In genomic region chr5:1009359-1010180, GRCh38 we compare ENCODE assay signal across 9 cellular contexts. TPM values are rescaled to one million over a fixed set of nuclear protein-coding genes. Genes with fewer than 3 reads are reported as not detected.
DNase-seq lines count a peak whose midpoint lies in the region; ATAC-seq and TF ChIP-seq lines count a peak whose summit lies in the region.
"Had no signal": no experiment of that assay in that cellular context is flagged by ENCODE, and none has a peak within 500 bp of the region (broad histone marks: within the 10 kb centered on the region; RNA-seq: fewer than 3 reads in every experiment).

No MANE protein-coding gene starts in this region.

- peaks cover 29% of the 10 kb centered on the region for H3K27me3 ChIP-seq in CD4-positive, alpha-beta memory T cell (ENCODE audit: insufficient read depth, low read length)
- H3K27me3 ChIP-seq in NT2/D1 (ENCODE audit: insufficient read depth, insufficient read length), result peaks cover 31% of the 10 kb centered on the region

- intact Hi-C loops in CD4-positive, alpha-beta memory T cell (cut with micrococcal nuclease), result loop anchor here (2.0 to 10.0 kb wide), 3 partner anchors 87 to 635 kb away; no protein-coding TSS in a partner anchor

- no peak overlapping the region for H3K27ac ChIP-seq in CD4-positive, alpha-beta memory T cell (ENCODE audit: low read depth, low read length)

- no peaks in the 10 kb centered on the region for H3K9me3 ChIP-seq in CD4-positive, alpha-beta memory T cell (ENCODE audit: control insufficient read depth in 1 of 2, low read length in 2 of 2)
- H3K9me3 ChIP-seq in NT2/D1 (ENCODE audit: insufficient read depth, low read length), result no peaks in the 10 kb centered on the region

- peaks cover 4 to 34% (median 12%) of the 10 kb centered on the region in 4 donors for H3K4me1 Mint-ChIP-seq in CD4-positive, alpha-beta memory T cell

- no peaks in the 10 kb centered on the region for H3K36me3 ChIP-seq in CD4-positive, alpha-beta memory T cell (ENCODE audit: insufficient read depth, low read length)
- H3K36me3 ChIP-seq in NT2/D1 (ENCODE audit: insufficient read depth, insufficient read length, low read length), result peaks cover under 1% of the 10 kb centered on the region

- no peak for ATAC-seq in omental fat pad (ENCODE audit: low FRiP score)
- no peak for ATAC-seq in HG02588 (IDR thresholded peaks at IDR 0.05; ENCODE audit: unreplicated experiment)
- ATAC-seq in GM18520 (IDR thresholded peaks at IDR 0.05; ENCODE audit: unreplicated experiment), result no peak

- no peaks in the 10 kb centered on the region for H3K9me3 Mint-ChIP-seq in CD4-positive, alpha-beta memory T cell

- H3K36me3 Mint-ChIP-seq in CD4-positive, alpha-beta memory T cell, result no peaks in the 10 kb centered on the region

- H3K4me1 ChIP-seq in CD4-positive, alpha-beta memory T cell (ENCODE audit: insufficient read depth, low read length), result peaks cover 17% of the 10 kb centered on the region
- peaks cover 12% of the 10 kb centered on the region for H3K4me1 ChIP-seq in NT2/D1 (ENCODE audit: insufficient read depth, insufficient read length)

- POLR2A ChIA-PET in CD4-positive, alpha-beta memory T cell (lab: Charles Lee; ENCODE audit: partially characterized antibody), result no interaction called here

- no peak for DNase-seq in CD4-positive, alpha-beta memory T cell
- no peak for DNase-seq in NT2/D1 (ENCODE audit: low read depth, low spot score)
- DNase-seq in fibroblast of villous mesenchyme (ENCODE audit: low read depth), result no peak
- DNase-seq in omental fat pad (ENCODE audit: low spot score), result peak; percentile 21
- no peak for DNase-seq in NAMALWA (ENCODE audit: low spot score)
- no peak for DNase-seq in UCSD-AML1 (lab: John Stamatoyannopoulos, UW; ENCODE audit: unreplicated experiment)
- DNase-seq: NCI-H446 had no signal

- CTCF ChIA-PET in CD4-positive, alpha-beta memory T cell (lab: Charles Lee; ENCODE audit: partially characterized antibody), result interaction anchor here (1.1 to 4.4 kb wide), 2 partner anchors 86 to 132 kb away, joined by 4 to 17 read pairs; no protein-coding TSS in a partner anchor

- TF ChIP-seq CTCF in fibroblast of villous mesenchyme (IDR thresholded peaks at IDR 0.05; ENCODE audit: insufficient read depth, low read depth, low read length) (no peak), omental fat pad (IDR thresholded peaks at IDR 0.05) (no peak)

- peaks cover 25 to 40% of the 10 kb centered on the region in 2 donors for H3K27me3 Mint-ChIP-seq in CD4-positive, alpha-beta memory T cell

- no peak overlapping the region for H3K27ac Mint-ChIP-seq in CD4-positive, alpha-beta memory T cell

- H3K4me3 ChIP-seq in CD4-positive, alpha-beta memory T cell (ENCODE audit: low read length in 2 of 2), result no peak overlapping the region
- H3K4me3 ChIP-seq in NT2/D1 (ENCODE audit: insufficient read length, low read depth) (peak overlapping the region; percentile 41), fibroblast of villous mesenchyme (ENCODE audit: low read depth, low read length) (peak overlapping the region; percentile 54)

- peak overlapping the region; percentile 72 for H3K9ac ChIP-seq in NT2/D1 (ENCODE audit: insufficient read length, low read depth)

- H3K4me3 Mint-ChIP-seq in CD4-positive, alpha-beta memory T cell, result peak overlapping the region in 6 of 8 donors; percentile 19 to 73 (median 54)

RNA-seq across cellular contexts. Expression of gene NKD2, which starts 1.0 kb away (rescaled TPM):
- not detected for total RNA-seq in CD4-positive, alpha-beta memory T cell
- polyA plus RNA-seq in CD4-positive, alpha-beta memory T cell, result not detected
- total RNA-seq in fibroblast of villous mesenchyme (2.2 and 4.2 TPM in 2 replicates), omental fat pad (1 to 10 TPM; 1.1 to 7.1 (median 1.8) TPM)

Comparison
In these comparisons a context has a peak if more than half of its experiments do, and no peak if none do; other contexts are left out.
1. H3K4me3 ChIP-seq: peak in NT2/D1 (single experiment) and fibroblast of villous mesenchyme (single experiment); none in CD4-positive, alpha-beta memory T cell (0 of 2).